In genomic region chr18:49486959-49487710, GRCh38 we compare ENCODE assay signal across 1 cellular context.
TF ChIP-seq lines count a peak whose summit lies in the region.

C18orf32 (minus strand) TSS chr18:49487234; CDS start chr18:49483748, 3,486 bp downstream.

TF ChIP-seq in K562, 482 proteins besides CTCF, POLR2A, EP300 and RAD21 (continued from another document and continues in another):
- peak; percentile 44; the same call in 1 of the 2 replicates for TF ChIP-seq JUND (IDR thresholded peaks at IDR 0.05; ENCODE audit: borderline replicate concordance, low read depth, low read length)
- TF ChIP-seq JUND (tag; IDR thresholded peaks at IDR 0.05; ENCODE audit: borderline replicate concordance, low read depth, low read length) = no peak; the same call in 2 of the 3 replicates
- TF ChIP-seq KHSRP (IDR thresholded peaks at IDR 0.05) = no peak
- no peak for TF ChIP-seq GATA2 (CRISPR knock-in tag; IDR thresholded peaks at IDR 0.05)
- TF ChIP-seq MGA (IDR thresholded peaks at IDR 0.05) = peak; percentile 78
- TF ChIP-seq ETV6 (IDR thresholded peaks at IDR 0.05; ENCODE audit: borderline replicate concordance in 1 of 2, low read depth in 2 of 2, low read length in 1 of 2) = no peak
- no peak for TF ChIP-seq ETV6 (CRISPR knock-in tag; IDR thresholded peaks at IDR 0.05; ENCODE audit: borderline replicate concordance)
- TF ChIP-seq MTA1 (IDR thresholded peaks at IDR 0.05; ENCODE audit: borderline replicate concordance) = 0 out of 2 replicates have a peak, but pooled peaks have one; percentile 14
- TF ChIP-seq PATZ1 (CRISPR knock-in tag; IDR thresholded peaks at IDR 0.05; ENCODE audit: borderline replicate concordance) = no peak
- no peak for TF ChIP-seq SIX5 (IDR thresholded peaks at IDR 0.05; ENCODE audit: borderline replicate concordance in 1 of 2, insufficient read depth in 1 of 2, low read depth in 1 of 2, low read length in 2 of 2)
- TF ChIP-seq HNRNPL (IDR thresholded peaks at IDR 0.05; ENCODE audit: low read depth, low read length) = peak; percentile 31; the same call in 1 of the 2 replicates
- TF ChIP-seq TARDBP (IDR thresholded peaks at IDR 0.05) = no peak
- peak; percentile 95 for TF ChIP-seq POLR2G (IDR thresholded peaks at IDR 0.05; ENCODE audit: low read depth, low read length)
- peak; percentile 66 for TF ChIP-seq VEZF1 (CRISPR knock-in tag; IDR thresholded peaks at IDR 0.05)
- TF ChIP-seq GTF2B (IDR thresholded peaks at IDR 0.05; ENCODE audit: extremely low read depth, insufficient read length) = no peak
- TF ChIP-seq GMEB1 (CRISPR knock-in tag; IDR thresholded peaks at IDR 0.05) = peak; percentile 95
- TF ChIP-seq TAL1 (IDR thresholded peaks at IDR 0.05) = no peak
- no peak for TF ChIP-seq ZC3H11A (IDR thresholded peaks at IDR 0.05; ENCODE audit: low read depth, low read length)
- no peak for TF ChIP-seq PHF21A (IDR thresholded peaks at IDR 0.05; ENCODE audit: borderline replicate concordance, low read depth)
- no peak for TF ChIP-seq CEBPZ (IDR thresholded peaks at IDR 0.05; ENCODE audit: borderline replicate concordance, low read depth, low read length)
- TF ChIP-seq NCOA6 (IDR thresholded peaks at IDR 0.05) = peak; percentile 25; the same call in 1 of the 2 replicates
- no peak for TF ChIP-seq NR2C1 (IDR thresholded peaks at IDR 0.05)
- peak; percentile 48 for TF ChIP-seq NR2C1 (tag; IDR thresholded peaks at IDR 0.05)
- TF ChIP-seq TRIM25 (IDR thresholded peaks at IDR 0.05; ENCODE audit: borderline replicate concordance) = no peak
- TF ChIP-seq RBM25 (IDR thresholded peaks at IDR 0.05; ENCODE audit: low read depth, low read length, severe bottlenecking) = peak; percentile 35
- peak; percentile 35; the same call in 1 of the 2 replicates for TF ChIP-seq PHTF2 (CRISPR knock-in tag; IDR thresholded peaks at IDR 0.05)
- 0 out of 2 replicates have a peak, but pooled peaks have one; percentile 3 for TF ChIP-seq SMAD3 (CRISPR knock-in tag; conservative IDR thresholded peaks at IDR 0.05)
- TF ChIP-seq THAP12 (CRISPR knock-in tag; IDR thresholded peaks at IDR 0.05) = 0 out of 2 replicates have a peak, but pooled peaks have one; percentile 56
